Comparison of ENCODE assay signal across 7 cellular contexts in genomic region chr20:37656945-37657344, GRCh38.
"Had no signal": no experiment of that assay in that cellular context is flagged by ENCODE, and none has a peak within 500 bp of the region (broad histone marks: within the 10 kb centered on the region; RNA-seq: fewer than 3 reads in every experiment).

No MANE protein-coding gene starts in this region.

- FAIRE-seq: K562 had no signal

- H3K36me3 Mint-ChIP-seq: IgD-negative memory B cell had no signal

- H3K9ac ChIP-seq: KMS-11 had no signal

- DNase-seq: IMR-90, Karpas-422, KG1 had no signal

- H3K4me3 Mint-ChIP-seq: IgD-negative memory B cell had no signal

- H3K27ac ChIP-seq: HL-60, KMS-11 had no signal

- ATAC-seq: K562 had no signal

- H3K9me3 Mint-ChIP-seq: IgD-negative memory B cell had no signal

- H3K4me2 ChIP-seq: KMS-11 had no signal

- H3K4me3 ChIP-seq: K562 had no signal
